ENCODE assay signal across 18 cellular contexts in genomic region chr6:69084746-69085335, GRCh38.
DNase-seq lines count a peak whose midpoint lies in the region; ATAC-seq, FAIRE-seq and TF ChIP-seq lines count a peak whose summit lies in the region.
"Had no signal": no experiment of that assay in that cellular context is flagged by ENCODE, and none has a peak within 500 bp of the region (broad histone marks: within the 10 kb centered on the region; RNA-seq: fewer than 3 reads in every experiment).

No MANE protein-coding gene starts in this region.

- peak; percentile 1 for DNase-seq in GM23248
- peak; percentile 27 for DNase-seq in astrocyte (ENCODE audit: low read depth)
- peak; percentile 39 for DNase-seq in iris pigment epithelial cell (ENCODE audit: low read depth)
- no peak for DNase-seq in GM13977 (ENCODE audit: low spot score)
- no peak for DNase-seq in HCEC 1CT
- DNase-seq in DMS79 treated with DMSO at 0.1 percent for 48 hours (lab: John Stamatoyannopoulos, UW) = no peak
- DNase-seq: CD4-positive, CD25-positive, alpha-beta regulatory T cell; DND-41; NCI-H1417 treated with DMSO at 0.1 percent for 48 hours; NCI-H1930; NCI-H510A; NCI-H774 had no signal

- no peak for FAIRE-seq in astrocyte (lab: Jason Lieb, UNC)
- FAIRE-seq: D721Med, GM19239 had no signal

- H3K4me3 ChIP-seq in GM23248 (no peak overlapping the region), astrocyte (ENCODE audit: insufficient read depth, low read depth, low read length) (no peak overlapping the region)
- H3K4me3 ChIP-seq: HAP-1 had no signal

- H3K27me3 Mint-ChIP-seq in astrocyte (ENCODE audit: low read depth, unreplicated experiment) = no peaks in the 10 kb centered on the region
- H3K27me3 Mint-ChIP-seq: B cell; CD4-positive, CD25-positive, alpha-beta regulatory T cell had no signal

- H3K4me2 ChIP-seq in GM23248 (ENCODE audit: unreplicated experiment) (no peak overlapping the region), astrocyte (ENCODE audit: low read length) (no peak overlapping the region)

- no peak overlapping the region for H3K4me3 Mint-ChIP-seq in astrocyte (ENCODE audit: unreplicated experiment)
- H3K4me3 Mint-ChIP-seq: B cell; CD4-positive, CD25-positive, alpha-beta regulatory T cell had no signal

- peak overlapping the region; percentile 84 for H3K27ac Mint-ChIP-seq in astrocyte (ENCODE audit: unreplicated experiment)
- H3K27ac Mint-ChIP-seq: B cell; CD4-positive, CD25-positive, alpha-beta regulatory T cell had no signal

- H3K9ac ChIP-seq in GM23248 (no peak overlapping the region), astrocyte (ENCODE audit: low read length) (no peak overlapping the region)

- in situ Hi-C loops in GM23248 (cut with MboI) (no loop called here), GM13977 (cut with MboI; ENCODE audit: low pct_unique_long_range_greater_than_20kb, low sequenced_read_pairs, unreplicated experiment) (no loop called here)

- TF ChIP-seq CTCF in astrocyte (IDR thresholded peaks at IDR 0.05; ENCODE audit: insufficient read depth, low read depth, low read length) (no peak), GM13977 (IDR thresholded peaks at IDR 0.05; ENCODE audit: extremely low read depth, insufficient read depth, missing control alignments) (no peak)

- no peaks in the 10 kb centered on the region for H3F3A ChIP-seq in GM23248 (ENCODE audit: insufficient read depth)

- H2AFZ ChIP-seq in GM23248 (no peak overlapping the region), astrocyte (ENCODE audit: low read depth, low read length) (no peak overlapping the region)

- H3K9me3 ChIP-seq in GM23248 (ENCODE audit: low read depth) (no peaks in the 10 kb centered on the region), astrocyte (ENCODE audit: insufficient read depth, low read depth, low read length) (no peaks in the 10 kb centered on the region)
- H3K9me3 ChIP-seq: HAP-1 had no signal

- no peaks in the 10 kb centered on the region for H3K9me2 ChIP-seq in GM23248 (ENCODE audit: insufficient read depth)

- peaks cover 31% of the 10 kb centered on the region for H3K4me1 Mint-ChIP-seq in astrocyte (ENCODE audit: low read depth, unreplicated experiment)
- H3K4me1 Mint-ChIP-seq: B cell; CD4-positive, CD25-positive, alpha-beta regulatory T cell had no signal

- H3K9me3 Mint-ChIP-seq in astrocyte (ENCODE audit: unreplicated experiment) = no peaks in the 10 kb centered on the region

- H3K36me3 ChIP-seq in GM23248 (ENCODE audit: low read depth) = no peaks in the 10 kb centered on the region
- no peaks in the 10 kb centered on the region for H3K36me3 ChIP-seq in astrocyte (ENCODE audit: insufficient read depth, low read length)
- H3K36me3 ChIP-seq: HAP-1 had no signal

- H4K20me1 ChIP-seq in GM23248 (ENCODE audit: insufficient read depth) (no peaks in the 10 kb centered on the region), astrocyte (ENCODE audit: insufficient read depth, low read length) (no peaks in the 10 kb centered on the region)

- H3K36me3 Mint-ChIP-seq in astrocyte (ENCODE audit: low read depth, unreplicated experiment) = no peaks in the 10 kb centered on the region
- H3K36me3 Mint-ChIP-seq: CD4-positive, CD25-positive, alpha-beta regulatory T cell had no signal

- no peaks in the 10 kb centered on the region for H3K27me3 ChIP-seq in GM23248 (replicated peaks; ENCODE audit: insufficient read depth)
- H3K27me3 ChIP-seq in astrocyte (ENCODE audit: insufficient read depth, low read length) = no peaks in the 10 kb centered on the region

- H3K4me1 ChIP-seq in GM23248 (ENCODE audit: insufficient read depth) (no peaks in the 10 kb centered on the region), astrocyte (ENCODE audit: insufficient read depth, low read length) (peaks cover 5% of the 10 kb centered on the region)
- H3K4me1 ChIP-seq: HAP-1 had no signal

- H3K79me2 ChIP-seq in GM23248 (ENCODE audit: insufficient read depth) = no peaks in the 10 kb centered on the region
- no peaks in the 10 kb centered on the region for H3K79me2 ChIP-seq in astrocyte (ENCODE audit: insufficient read depth, low read length)

- no peak for ATAC-seq in HG02678 (IDR thresholded peaks at IDR 0.05; ENCODE audit: unreplicated experiment)

- no peak overlapping the region for H3K27ac ChIP-seq in GM23248
- H3K27ac ChIP-seq in astrocyte (ENCODE audit: low read depth, low read length) = peak overlapping the region; percentile 24
- H3K27ac ChIP-seq: RWPE1 had no signal

- WGBS in GM23248 (ENCODE audit: low coverage in 1 of 2, low lambda C conversion rate in 2 of 2, missing lambda C conversion rate in 2 of 2), 2 experiments = 37 to 38% methylated on average over 4 of the region's 4 CpGs

Comparison
In these comparisons a context has a peak if more than half of its experiments do, and no peak if none do; other contexts are left out.
1. DNase-seq: peak in GM23248 (single experiment), astrocyte (single experiment) and iris pigment epithelial cell (single experiment); none in GM13977 (single experiment), HCEC 1CT (single experiment) and DMS79 treated with DMSO at 0.1 percent for 48 hours (single experiment).